In the genomic region with DNA sequence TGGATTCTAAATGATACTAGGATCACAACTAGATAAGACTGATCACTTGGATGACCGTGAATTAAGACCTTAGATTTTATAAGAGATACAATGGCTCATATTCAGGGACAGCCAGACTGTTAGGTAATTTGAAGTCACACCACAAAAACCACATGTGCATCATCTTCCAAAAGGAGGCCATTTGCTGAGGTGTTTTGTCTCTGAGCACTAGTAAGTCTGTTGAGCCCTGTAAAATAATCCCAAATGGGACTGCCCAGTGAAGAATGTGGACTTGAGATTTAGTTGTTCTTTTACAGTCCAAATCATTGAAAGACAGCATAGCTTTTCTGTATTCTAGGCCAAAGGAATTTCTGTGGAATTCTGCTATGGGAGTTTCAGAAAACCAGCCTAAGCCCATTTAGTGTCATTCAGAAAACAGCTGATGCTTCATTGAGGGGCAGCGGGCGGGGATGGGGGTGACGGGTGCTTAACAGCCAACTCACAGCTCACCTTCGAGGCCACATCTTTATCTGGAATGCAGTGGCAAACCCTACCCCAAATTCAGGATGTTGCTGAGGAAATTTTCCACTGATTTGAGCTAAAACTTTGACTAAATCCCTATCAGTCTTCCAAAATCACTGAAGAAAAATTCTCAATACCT, we compare ENCODE assay signal across 19 cellular contexts.
DNase-seq lines count a peak whose midpoint lies in the region; ATAC-seq and TF ChIP-seq lines count a peak whose summit lies in the region.
"Had no signal": no experiment of that assay in that cellular context is flagged by ENCODE, and none has a peak within 500 bp of the region (broad histone marks: within the 10 kb centered on the region; RNA-seq: fewer than 3 reads in every experiment).

No MANE protein-coding gene starts in this region.

- no peak overlapping the region for H3K4me3 ChIP-seq in kidney epithelial cell (ENCODE audit: low read depth, low read length)
- H3K4me3 ChIP-seq: coronary artery, lower lobe of right lung, skin epidermis had no signal

- peak; percentile 57 for DNase-seq in AG08395 (ENCODE audit: low spot score)
- peak; percentile 60 for DNase-seq in HS-5 (ENCODE audit: low read depth)
- DNase-seq in astrocyte of the hippocampus (ENCODE audit: low read depth, low spot score): peak; percentile 69
- peak; percentile 34 for DNase-seq in kidney epithelial cell (ENCODE audit: low read depth)
- no peak for DNase-seq in mucosa of gallbladder (ENCODE audit: low spot score)
- no peak for DNase-seq in NCI-H774 (lab: John Stamatoyannopoulos, UW)
- no peak for DNase-seq in natural killer cell treated with Interleukin-12 subunit alpha and Interleukin-12 subunit beta and Interleukin-15 and Interleukin-18, amount 100 ng/mL, for 72 hours (ENCODE audit: low spot score)
- DNase-seq: activated CD4-positive, alpha-beta T cell treated with anti-CD3 and anti-CD28 coated beads, Interleukin-2, amount 50 U/mL, for 1 hour; activated T-cell treated with anti-CD3 and anti-CD28 coated beads, Interleukin-2, amount 50 U/mL, for 4 hours; H9; KG1; lower lobe of right lung; NCI-H146; NCI-H510A treated with DMSO at 0.1 percent for 48 hours; stimulated activated naive CD4-positive, alpha-beta T cell treated with Interleukin-2 at 50 U/mL for 16 hours; T1000 had no signal

- H3K4me3 Mint-ChIP-seq in natural killer cell treated with Interleukin-12 subunit alpha and Interleukin-12 subunit beta and Interleukin-15 and Interleukin-18, amount 100 ng/mL, for 72 hours: no peak overlapping the region
- H3K4me3 Mint-ChIP-seq: activated T-cell treated with anti-CD3 and anti-CD28 coated beads, Interleukin-2, amount 50 U/mL, for 4 hours; H9 had no signal

- H3K36me3 ChIP-seq in kidney epithelial cell (ENCODE audit: control insufficient read depth, insufficient read depth, low read length): no peaks in the 10 kb centered on the region

- no peak overlapping the region for H3K27ac Mint-ChIP-seq in natural killer cell treated with Interleukin-12 subunit alpha and Interleukin-12 subunit beta and Interleukin-15 and Interleukin-18, amount 100 ng/mL, for 72 hours

- H3K36me3 Mint-ChIP-seq in natural killer cell treated with Interleukin-12 subunit alpha and Interleukin-12 subunit beta and Interleukin-15 and Interleukin-18, amount 100 ng/mL, for 72 hours: no peaks in the 10 kb centered on the region

- H3K27me3 ChIP-seq in kidney epithelial cell (ENCODE audit: control insufficient read depth, insufficient read depth, low read length): no peaks in the 10 kb centered on the region

- no peak for ATAC-seq in HG02763 (IDR thresholded peaks at IDR 0.05; ENCODE audit: unreplicated experiment)
- ATAC-seq in natural killer cell treated with Interleukin-12 subunit alpha and Interleukin-12 subunit beta and Interleukin-15 and Interleukin-18, amount 100 ng/mL, for 72 hours: no peak
- ATAC-seq: activated T-cell treated with anti-CD3 and anti-CD28 coated beads, Interleukin-2, amount 50 U/mL, for 4 hours; lower lobe of right lung had no signal

- peaks cover 19 to 27% of the 10 kb centered on the region in 2 donors for H3K27me3 Mint-ChIP-seq in natural killer cell treated with Interleukin-12 subunit alpha and Interleukin-12 subunit beta and Interleukin-15 and Interleukin-18, amount 100 ng/mL, for 72 hours

- no peak for TF ChIP-seq CTCF in kidney epithelial cell (IDR thresholded peaks at IDR 0.05; ENCODE audit: insufficient read depth, low read length, poor library complexity, severe bottlenecking)

- H3K4me1 Mint-ChIP-seq in natural killer cell treated with Interleukin-12 subunit alpha and Interleukin-12 subunit beta and Interleukin-15 and Interleukin-18, amount 100 ng/mL, for 72 hours (ENCODE audit: low read depth in 2 of 2): peaks cover 0 to 5% of the 10 kb centered on the region in 2 donors

- H3K9me3 Mint-ChIP-seq in natural killer cell treated with Interleukin-12 subunit alpha and Interleukin-12 subunit beta and Interleukin-15 and Interleukin-18, amount 100 ng/mL, for 72 hours: no peaks in the 10 kb centered on the region
- H3K9me3 Mint-ChIP-seq: activated T-cell treated with anti-CD3 and anti-CD28 coated beads, Interleukin-2, amount 50 U/mL, for 4 hours; H9 had no signal

Comparison
In these comparisons a context has a peak if more than half of its experiments do, and no peak if none do; other contexts are left out.
1. DNase-seq: peak in AG08395 (single experiment), HS-5 (single experiment), astrocyte of the hippocampus (single experiment) and kidney epithelial cell (single experiment); none in mucosa of gallbladder (single experiment), NCI-H774 (single experiment) and natural killer cell treated with Interleukin-12 subunit alpha and Interleukin-12 subunit beta and Interleukin-15 and Interleukin-18, amount 100 ng/mL, for 72 hours (single experiment).